1 cellular context compared by ENCODE assay signal in the genomic region with DNA sequence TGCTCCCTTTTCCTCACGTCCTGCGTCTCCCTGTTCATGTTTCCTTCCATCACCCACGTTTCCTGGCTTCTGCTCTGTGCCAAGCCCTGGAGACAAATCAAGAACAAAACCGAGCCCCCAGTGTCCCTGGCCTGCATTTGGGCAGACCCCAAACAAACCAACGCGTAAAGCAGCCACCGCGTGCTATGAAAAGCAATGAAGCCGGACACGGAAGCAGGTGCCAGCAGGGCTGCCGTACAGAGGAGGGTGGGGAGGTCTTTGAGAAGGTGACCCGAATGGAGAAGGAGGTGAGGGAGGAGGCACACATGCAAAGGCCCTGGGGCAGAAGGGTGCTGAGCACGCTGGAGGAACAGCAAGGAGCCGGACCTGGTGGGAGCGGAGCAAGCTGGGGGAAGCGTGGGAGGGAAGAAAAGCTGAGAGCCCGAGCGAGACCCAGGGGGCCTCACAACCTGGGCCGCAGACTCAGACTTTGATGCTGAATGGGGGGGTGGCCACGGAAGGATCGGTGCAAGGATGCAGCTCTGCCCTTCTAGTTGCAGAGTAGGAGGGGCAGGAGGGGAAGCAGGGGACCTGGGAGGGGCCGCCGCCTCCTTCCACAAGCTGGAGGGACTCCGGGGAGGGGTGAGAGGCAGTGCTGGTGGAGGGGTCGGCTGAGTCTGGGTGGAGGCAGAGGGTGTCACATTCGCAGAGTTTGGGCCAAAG.
A peak's percentile ranks its signal among the peaks of the same experiment; 100 is the strongest.
TF ChIP-seq lines count a peak whose summit lies in the region.

No MANE protein-coding gene starts in this region.

TF ChIP-seq in H1, 55 proteins besides CTCF, POLR2A, EP300 and RAD21:
- TF ChIP-seq POLR2AphosphoS5 (IDR thresholded peaks at IDR 0.05; ENCODE audit: low read depth, low read length), result no peak
- TF ChIP-seq KDM1A (IDR thresholded peaks at IDR 0.05; ENCODE audit: borderline replicate concordance, low read length), result peak; percentile 51; the same call in 1 of the 2 replicates
TF ChIP-seq in H1: peak in this region for 1.
